Comparison of ENCODE assay signal across 1 cellular context in genomic region chr12:27710592-27711311, GRCh38.
TF ChIP-seq lines count a peak whose summit lies in the region.

Gene MRPS35 (plus strand): TSS chr12:27710832. CDS start chr12:27710844, 12 bp downstream.

TF ChIP-seq in K562, 482 proteins besides CTCF, POLR2A, EP300 and RAD21 (continued from another document and continues in another):
- TF ChIP-seq, protein P1, sequence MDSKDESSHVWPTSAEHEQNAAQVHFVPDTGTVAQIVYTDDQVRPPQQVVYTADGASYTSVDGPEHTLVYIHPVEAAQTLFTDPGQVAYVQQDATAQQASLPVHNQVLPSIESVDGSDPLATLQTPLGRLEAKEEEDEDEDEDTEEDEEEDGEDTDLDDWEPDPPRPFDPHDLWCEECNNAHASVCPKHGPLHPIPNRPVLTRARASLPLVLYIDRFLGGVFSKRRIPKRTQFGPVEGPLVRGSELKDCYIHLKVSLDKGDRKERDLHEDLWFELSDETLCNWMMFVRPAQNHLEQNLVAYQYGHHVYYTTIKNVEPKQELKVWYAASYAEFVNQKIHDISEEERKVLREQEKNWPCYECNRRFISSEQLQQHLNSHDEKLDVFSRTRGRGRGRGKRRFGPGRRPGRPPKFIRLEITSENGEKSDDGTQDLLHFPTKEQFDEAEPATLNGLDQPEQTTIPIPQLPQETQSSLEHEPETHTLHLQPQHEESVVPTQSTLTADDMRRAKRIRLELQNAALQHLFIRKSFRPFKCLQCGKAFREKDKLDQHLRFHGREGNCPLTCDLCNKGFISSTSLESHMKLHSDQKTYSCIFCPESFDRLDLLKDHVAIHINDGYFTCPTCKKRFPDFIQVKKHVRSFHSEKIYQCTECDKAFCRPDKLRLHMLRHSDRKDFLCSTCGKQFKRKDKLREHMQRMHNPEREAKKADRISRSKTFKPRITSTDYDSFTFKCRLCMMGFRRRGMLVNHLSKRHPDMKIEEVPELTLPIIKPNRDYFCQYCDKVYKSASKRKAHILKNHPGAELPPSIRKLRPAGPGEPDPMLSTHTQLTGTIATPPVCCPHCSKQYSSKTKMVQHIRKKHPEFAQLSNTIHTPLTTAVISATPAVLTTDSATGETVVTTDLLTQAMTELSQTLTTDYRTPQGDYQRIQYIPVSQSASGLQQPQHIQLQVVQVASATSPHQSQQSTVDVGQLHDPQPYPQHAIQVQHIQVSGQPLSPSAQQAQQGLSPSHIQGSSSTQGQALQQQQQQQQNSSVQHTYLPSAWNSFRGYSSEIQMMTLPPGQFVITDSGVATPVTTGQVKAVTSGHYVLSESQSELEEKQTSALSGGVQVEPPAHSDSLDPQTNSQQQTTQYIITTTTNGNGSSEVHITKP (IDR thresholded peaks at IDR 0.05; ENCODE audit: partially characterized antibody): no peak
- no peak for TF ChIP-seq TFAM (CRISPR knock-in tag; conservative IDR thresholded peaks at IDR 0.05)
- TF ChIP-seq FOXP1 (CRISPR knock-in tag; IDR thresholded peaks at IDR 0.05): peak; percentile 83; the same call in 1 of the 2 replicates
- TF ChIP-seq ZFX (CRISPR knock-in tag; IDR thresholded peaks at IDR 0.05): peak; percentile 91
- peak; percentile 52; the same call in 1 of the 2 replicates for TF ChIP-seq HDAC8 (tag; IDR thresholded peaks at IDR 0.05)
- TF ChIP-seq ATF4 (CRISPR knock-in tag; IDR thresholded peaks at IDR 0.05): no peak
- TF ChIP-seq SIN3A (IDR thresholded peaks at IDR 0.05; ENCODE audit: borderline replicate concordance in 2 of 2, control insufficient read depth in 1 of 2, low read depth in 2 of 2, low read length in 2 of 2): peak; percentile 65 to 69; a peak in 2 of 4 replicates
- peak; percentile 94 for TF ChIP-seq MYC (IDR thresholded peaks at IDR 0.05; ENCODE audit: low read depth, low read length)
- TF ChIP-seq MYC (CRISPR knock-in tag; IDR thresholded peaks at IDR 0.05; ENCODE audit: borderline replicate concordance, low read depth): no peak
- TF ChIP-seq NFXL1 (CRISPR knock-in tag; IDR thresholded peaks at IDR 0.05): no peak
- TF ChIP-seq EHMT2 (IDR thresholded peaks at IDR 0.05): peak; percentile 10; the same call in 1 of the 2 replicates
- TF ChIP-seq ZNF134 (CRISPR knock-in tag; conservative IDR thresholded peaks at IDR 0.05): no peak
- TF ChIP-seq HOXB6 (CRISPR knock-in tag; IDR thresholded peaks at IDR 0.05; ENCODE audit: borderline replicate concordance): no peak
- TF ChIP-seq KLF16 (IDR thresholded peaks at IDR 0.05): peak; percentile 66; the same call in 1 of the 2 replicates
- TF ChIP-seq KAT2B (IDR thresholded peaks at IDR 0.05; ENCODE audit: low read depth, low read length): no peak
- TF ChIP-seq ATF1 (CRISPR knock-in tag; IDR thresholded peaks at IDR 0.05): no peak
- peak; percentile 50; the same call in 1 of the 2 replicates for TF ChIP-seq ATF1 (tag; IDR thresholded peaks at IDR 0.05)
- TF ChIP-seq, protein P2, sequence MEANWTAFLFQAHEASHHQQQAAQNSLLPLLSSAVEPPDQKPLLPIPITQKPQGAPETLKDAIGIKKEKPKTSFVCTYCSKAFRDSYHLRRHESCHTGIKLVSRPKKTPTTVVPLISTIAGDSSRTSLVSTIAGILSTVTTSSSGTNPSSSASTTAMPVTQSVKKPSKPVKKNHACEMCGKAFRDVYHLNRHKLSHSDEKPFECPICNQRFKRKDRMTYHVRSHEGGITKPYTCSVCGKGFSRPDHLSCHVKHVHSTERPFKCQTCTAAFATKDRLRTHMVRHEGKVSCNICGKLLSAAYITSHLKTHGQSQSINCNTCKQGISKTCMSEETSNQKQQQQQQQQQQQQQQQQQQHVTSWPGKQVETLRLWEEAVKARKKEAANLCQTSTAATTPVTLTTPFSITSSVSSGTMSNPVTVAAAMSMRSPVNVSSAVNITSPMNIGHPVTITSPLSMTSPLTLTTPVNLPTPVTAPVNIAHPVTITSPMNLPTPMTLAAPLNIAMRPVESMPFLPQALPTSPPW (CRISPR knock-in tag; IDR thresholded peaks at IDR 0.05): peak; percentile 56
- 0 out of 2 replicates have a peak, but pooled peaks have one; percentile 66 for TF ChIP-seq XRCC5 (IDR thresholded peaks at IDR 0.05; ENCODE audit: low read depth, low read length)
- TF ChIP-seq THRA (IDR thresholded peaks at IDR 0.05): no peak
- no peak for TF ChIP-seq BRF1 (IDR thresholded peaks at IDR 0.05; ENCODE audit: borderline replicate concordance, extremely low read depth, insufficient read length)
- TF ChIP-seq, protein P3, sequence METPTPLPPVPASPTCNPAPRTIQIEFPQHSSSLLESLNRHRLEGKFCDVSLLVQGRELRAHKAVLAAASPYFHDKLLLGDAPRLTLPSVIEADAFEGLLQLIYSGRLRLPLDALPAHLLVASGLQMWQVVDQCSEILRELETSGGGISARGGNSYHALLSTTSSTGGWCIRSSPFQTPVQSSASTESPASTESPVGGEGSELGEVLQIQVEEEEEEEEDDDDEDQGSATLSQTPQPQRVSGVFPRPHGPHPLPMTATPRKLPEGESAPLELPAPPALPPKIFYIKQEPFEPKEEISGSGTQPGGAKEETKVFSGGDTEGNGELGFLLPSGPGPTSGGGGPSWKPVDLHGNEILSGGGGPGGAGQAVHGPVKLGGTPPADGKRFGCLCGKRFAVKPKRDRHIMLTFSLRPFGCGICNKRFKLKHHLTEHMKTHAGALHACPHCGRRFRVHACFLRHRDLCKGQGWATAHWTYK (CRISPR knock-in tag; IDR thresholded peaks at IDR 0.05): peak; percentile 76
- no peak for TF ChIP-seq PTTG1 (tag; IDR thresholded peaks at IDR 0.05; ENCODE audit: low read depth)
- TF ChIP-seq FOSL1 (tag; conservative IDR thresholded peaks at IDR 0.05): no peak
- TF ChIP-seq, protein P4, sequence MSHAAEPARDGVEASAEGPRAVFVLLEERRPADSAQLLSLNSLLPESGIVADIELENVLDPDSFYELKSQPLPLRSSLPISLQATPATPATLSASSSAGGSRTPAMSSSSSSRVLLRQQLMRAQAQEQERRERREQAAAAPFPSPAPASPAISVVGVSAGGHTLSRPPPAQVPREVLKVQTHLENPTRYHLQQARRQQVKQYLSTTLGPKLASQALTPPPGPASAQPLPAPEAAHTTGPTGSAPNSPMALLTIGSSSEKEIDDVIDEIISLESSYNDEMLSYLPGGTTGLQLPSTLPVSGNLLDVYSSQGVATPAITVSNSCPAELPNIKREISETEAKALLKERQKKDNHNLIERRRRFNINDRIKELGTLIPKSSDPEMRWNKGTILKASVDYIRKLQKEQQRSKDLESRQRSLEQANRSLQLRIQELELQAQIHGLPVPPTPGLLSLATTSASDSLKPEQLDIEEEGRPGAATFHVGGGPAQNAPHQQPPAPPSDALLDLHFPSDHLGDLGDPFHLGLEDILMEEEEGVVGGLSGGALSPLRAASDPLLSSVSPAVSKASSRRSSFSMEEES (CRISPR knock-in tag; IDR thresholded peaks at IDR 0.05): no peak
- no peak; the same call in 1 of the 2 replicates for TF ChIP-seq CREB1 (IDR thresholded peaks at IDR 0.05)
- peak; percentile 44; the same call in 1 of the 2 replicates for TF ChIP-seq CREB1 (CRISPR knock-in tag; IDR thresholded peaks at IDR 0.05)
- peak; percentile 90 for TF ChIP-seq L3MBTL2 (IDR thresholded peaks at IDR 0.05)
- TF ChIP-seq, protein P5, sequence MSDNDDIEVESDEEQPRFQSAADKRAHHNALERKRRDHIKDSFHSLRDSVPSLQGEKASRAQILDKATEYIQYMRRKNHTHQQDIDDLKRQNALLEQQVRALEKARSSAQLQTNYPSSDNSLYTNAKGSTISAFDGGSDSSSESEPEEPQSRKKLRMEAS (CRISPR knock-in tag; IDR thresholded peaks at IDR 0.05): peak; percentile 91
- TF ChIP-seq, protein P6, sequence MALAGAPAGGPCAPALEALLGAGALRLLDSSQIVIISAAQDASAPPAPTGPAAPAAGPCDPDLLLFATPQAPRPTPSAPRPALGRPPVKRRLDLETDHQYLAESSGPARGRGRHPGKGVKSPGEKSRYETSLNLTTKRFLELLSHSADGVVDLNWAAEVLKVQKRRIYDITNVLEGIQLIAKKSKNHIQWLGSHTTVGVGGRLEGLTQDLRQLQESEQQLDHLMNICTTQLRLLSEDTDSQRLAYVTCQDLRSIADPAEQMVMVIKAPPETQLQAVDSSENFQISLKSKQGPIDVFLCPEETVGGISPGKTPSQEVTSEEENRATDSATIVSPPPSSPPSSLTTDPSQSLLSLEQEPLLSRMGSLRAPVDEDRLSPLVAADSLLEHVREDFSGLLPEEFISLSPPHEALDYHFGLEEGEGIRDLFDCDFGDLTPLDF (CRISPR knock-in tag; IDR thresholded peaks at IDR 0.05): no peak; the same call in 1 of the 2 replicates
- TF ChIP-seq CREM (IDR thresholded peaks at IDR 0.05; ENCODE audit: low read depth): peak; percentile 63; the same call in 1 of the 2 replicates
- TF ChIP-seq POLR2G (IDR thresholded peaks at IDR 0.05; ENCODE audit: low read depth, low read length): peak; percentile 100
- TF ChIP-seq, protein P7, sequence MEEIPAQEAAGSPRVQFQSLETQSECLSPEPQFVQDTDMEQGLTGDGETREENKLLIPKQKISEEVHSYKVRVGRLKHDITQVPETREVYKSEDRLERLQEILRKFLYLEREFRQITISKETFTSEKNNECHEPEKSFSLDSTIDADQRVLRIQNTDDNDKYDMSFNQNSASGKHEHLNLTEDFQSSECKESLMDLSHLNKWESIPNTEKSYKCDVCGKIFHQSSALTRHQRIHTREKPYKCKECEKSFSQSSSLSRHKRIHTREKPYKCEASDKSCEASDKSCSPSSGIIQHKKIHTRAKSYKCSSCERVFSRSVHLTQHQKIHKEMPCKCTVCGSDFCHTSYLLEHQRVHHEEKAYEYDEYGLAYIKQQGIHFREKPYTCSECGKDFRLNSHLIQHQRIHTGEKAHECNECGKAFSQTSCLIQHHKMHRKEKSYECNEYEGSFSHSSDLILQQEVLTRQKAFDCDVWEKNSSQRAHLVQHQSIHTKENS (CRISPR knock-in tag; IDR thresholded peaks at IDR 0.05): no peak
- TF ChIP-seq DDX20 (tag; IDR thresholded peaks at IDR 0.05; ENCODE audit: low read depth): no peak
- TF ChIP-seq NCOA6 (IDR thresholded peaks at IDR 0.05): peak; percentile 33; the same call in 1 of the 2 replicates
- TF ChIP-seq MXI1 (IDR thresholded peaks at IDR 0.05; ENCODE audit: low read depth, low read length): peak; percentile 82; the same call in 1 of the 2 replicates
- TF ChIP-seq FOXJ2 (tag; IDR thresholded peaks at IDR 0.05): peak; percentile 75; the same call in 1 of the 2 replicates
- TF ChIP-seq, protein P8, sequence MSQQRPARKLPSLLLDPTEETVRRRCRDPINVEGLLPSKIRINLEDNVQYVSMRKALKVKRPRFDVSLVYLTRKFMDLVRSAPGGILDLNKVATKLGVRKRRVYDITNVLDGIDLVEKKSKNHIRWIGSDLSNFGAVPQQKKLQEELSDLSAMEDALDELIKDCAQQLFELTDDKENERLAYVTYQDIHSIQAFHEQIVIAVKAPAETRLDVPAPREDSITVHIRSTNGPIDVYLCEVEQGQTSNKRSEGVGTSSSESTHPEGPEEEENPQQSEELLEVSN (IDR thresholded peaks at IDR 0.05; ENCODE audit: borderline replicate concordance in 1 of 2, extremely low read depth in 1 of 2, insufficient read depth in 1 of 2, insufficient read length in 1 of 2, low read depth in 1 of 2, low read length in 1 of 2, poor library complexity in 1 of 2, severe bottlenecking in 1 of 2): peak; percentile 82 to 84
- TF ChIP-seq, protein P9, sequence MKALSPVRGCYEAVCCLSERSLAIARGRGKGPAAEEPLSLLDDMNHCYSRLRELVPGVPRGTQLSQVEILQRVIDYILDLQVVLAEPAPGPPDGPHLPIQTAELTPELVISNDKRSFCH (CRISPR knock-in tag; IDR thresholded peaks at IDR 0.05): no peak
- TF ChIP-seq, protein P9 (tag; IDR thresholded peaks at IDR 0.05): peak; percentile 63
- TF ChIP-seq SPI1 (IDR thresholded peaks at IDR 0.05; ENCODE audit: borderline replicate concordance, low read depth, low read length): 0 out of 2 replicates have a peak, but pooled peaks have one; percentile 34
- TF ChIP-seq CREBBP (IDR thresholded peaks at IDR 0.05; ENCODE audit: low read depth, low read length): no peak
- peak; percentile 70; the same call in 1 of the 2 replicates for TF ChIP-seq NBN (IDR thresholded peaks at IDR 0.05; ENCODE audit: low read depth)
- peak; percentile 80; the same call in 1 of the 2 replicates for TF ChIP-seq RB1 (IDR thresholded peaks at IDR 0.05; ENCODE audit: low read depth)
- TF ChIP-seq KLF1 (tag; IDR thresholded peaks at IDR 0.05): peak; percentile 79; the same call in 1 of the 2 replicates
- TF ChIP-seq ZNF76 (CRISPR knock-in tag; IDR thresholded peaks at IDR 0.05; ENCODE audit: borderline replicate concordance): 0 out of 2 replicates have a peak, but pooled peaks have one; percentile 82
- TF ChIP-seq ZNF444 (CRISPR knock-in tag; IDR thresholded peaks at IDR 0.05): peak; percentile 2; the same call in 1 of the 2 replicates
- no peak for TF ChIP-seq CBFA2T2 (conservative IDR thresholded peaks at IDR 0.05)
- no peak for TF ChIP-seq SNAPC5 (CRISPR knock-in tag; IDR thresholded peaks at IDR 0.05)
- TF ChIP-seq CHD2 (IDR thresholded peaks at IDR 0.05; ENCODE audit: low read depth, low read length): 0 out of 2 replicates have a peak, but pooled peaks have one; percentile 27
- peak; percentile 40 to 66; a peak in 2 of 4 replicates for TF ChIP-seq TEAD1 (CRISPR knock-in tag; IDR thresholded peaks at IDR 0.05)
- TF ChIP-seq, protein P10, sequence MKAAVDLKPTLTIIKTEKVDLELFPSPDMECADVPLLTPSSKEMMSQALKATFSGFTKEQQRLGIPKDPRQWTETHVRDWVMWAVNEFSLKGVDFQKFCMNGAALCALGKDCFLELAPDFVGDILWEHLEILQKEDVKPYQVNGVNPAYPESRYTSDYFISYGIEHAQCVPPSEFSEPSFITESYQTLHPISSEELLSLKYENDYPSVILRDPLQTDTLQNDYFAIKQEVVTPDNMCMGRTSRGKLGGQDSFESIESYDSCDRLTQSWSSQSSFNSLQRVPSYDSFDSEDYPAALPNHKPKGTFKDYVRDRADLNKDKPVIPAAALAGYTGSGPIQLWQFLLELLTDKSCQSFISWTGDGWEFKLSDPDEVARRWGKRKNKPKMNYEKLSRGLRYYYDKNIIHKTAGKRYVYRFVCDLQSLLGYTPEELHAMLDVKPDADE (conservative IDR thresholded peaks at IDR 0.05; ENCODE audit: control insufficient read depth, low read depth, low read length): peak; percentile 73
- TF ChIP-seq CEBPB (tag; IDR thresholded peaks at IDR 0.05): no peak
